24 cellular contexts compared by ENCODE assay signal in genomic region chr17:82331345-82331939, GRCh38. TPM values are rescaled to one million over a fixed set of nuclear protein-coding genes. Genes with fewer than 3 reads are reported as not detected.
DNase-seq lines count a peak whose midpoint lies in the region; TF ChIP-seq lines count a peak whose summit lies in the region.
"Had no signal": no experiment of that assay in that cellular context is flagged by ENCODE, and none has a peak within 500 bp of the region (broad histone marks: within the 10 kb centered on the region; RNA-seq: fewer than 3 reads in every experiment).

No MANE protein-coding gene starts in this region.

- intact Hi-C loops in Caco-2 (cut with micrococcal nuclease; ENCODE audit: unreplicated experiment), result no loop called here

- POLR2A ChIA-PET in Caco-2 (lab: Charles Lee), result no interaction called here

- no peak overlapping the region for H3K4me3 ChIP-seq in Caco-2 (ENCODE audit: low read depth, low read length)

- CTCF ChIA-PET in Caco-2 (lab: Charles Lee), result no interaction called here

- BruUV-seq in Caco-2 (replicated peaks; lab: Mats Ljungman, UMichigan), result no TSS peak

- H3K27ac Mint-ChIP-seq in Caco-2 (ENCODE audit: unreplicated experiment) (peak overlapping the region; percentile 81), chondrocyte (ENCODE audit: unreplicated experiment) (no peak overlapping the region), nephron progenitor cell (no peak overlapping the region)
- H3K27ac Mint-ChIP-seq: activated CD4-positive, alpha-beta memory T cell treated with anti-CD3 and anti-CD28 coated beads for 36 hours had no signal

- H3K27me3 Mint-ChIP-seq in Caco-2 (ENCODE audit: insufficient read depth, unreplicated experiment), result no peaks in the 10 kb centered on the region
- H3K27me3 Mint-ChIP-seq in chondrocyte (ENCODE audit: low read depth), result peaks cover 7% of the 10 kb centered on the region
- peaks cover 62% of the 10 kb centered on the region for H3K27me3 Mint-ChIP-seq in nephron progenitor cell (ENCODE audit: low read depth, poor library complexity)
- H3K27me3 Mint-ChIP-seq: activated CD4-positive, alpha-beta memory T cell treated with anti-CD3 and anti-CD28 coated beads for 36 hours had no signal

- H3K4me1 ChIP-seq in Caco-2, result peaks cover 25% of the 10 kb centered on the region

- peak overlapping the region; percentile 70 for H3K4me3 Mint-ChIP-seq in Caco-2 (ENCODE audit: unreplicated experiment)
- peak overlapping the region; percentile 9 for H3K4me3 Mint-ChIP-seq in chondrocyte (ENCODE audit: unreplicated experiment)
- peak overlapping the region; percentile 15 for H3K4me3 Mint-ChIP-seq in nephron progenitor cell

- H3K36me3 Mint-ChIP-seq in Caco-2 (ENCODE audit: insufficient read depth, unreplicated experiment), result peaks cover 7% of the 10 kb centered on the region
- no peaks in the 10 kb centered on the region for H3K36me3 Mint-ChIP-seq in chondrocyte (ENCODE audit: low read depth)
- H3K36me3 Mint-ChIP-seq in nephron progenitor cell (ENCODE audit: low read depth), result no peaks in the 10 kb centered on the region
- H3K36me3 Mint-ChIP-seq: activated CD4-positive, alpha-beta memory T cell treated with anti-CD3 and anti-CD28 coated beads for 36 hours had no signal

- DNase-seq in NCI-H2171 treated with DMSO at 0.1 percent for 48 hours (lab: John Stamatoyannopoulos, UW), result peak; percentile 28
- DNase-seq in NCI-H2171 (lab: John Stamatoyannopoulos, UW), result no peak
- DNase-seq in Caco-2, result no peak
- DNase-seq in chondrocyte (ENCODE audit: low spot score), result no peak
- no peak for DNase-seq in nephron progenitor cell
- DNase-seq in anterior cingulate cortex (lab: John Stamatoyannopoulos, UW), result no peak
- no peak for DNase-seq in NCI-H2081 (lab: John Stamatoyannopoulos, UW)
- no peak for DNase-seq in stimulated activated CD4-positive, alpha-beta T cell treated with anti-CD3 and anti-CD28 coated beads, Interleukin-4, amount 100 ng/mL, for 24 hours
- DNase-seq: activated CD4-positive, alpha-beta memory T cell treated with anti-CD3 and anti-CD28 coated beads for 36 hours; activated CD4-positive, CD25-positive, alpha-beta regulatory T cell; activated effector memory CD4-positive, alpha-beta T cell treated with anti-CD3 and anti-CD28 coated beads, Interleukin-2, amount 50 U/mL, for 16 hours; effector memory CD4-positive, alpha-beta T cell; GOT3; head of caudate nucleus; KBM-7; MM.1S; occipital lobe; T1000 had no signal

- H3K9me3 Mint-ChIP-seq in Caco-2 (ENCODE audit: unreplicated experiment) (no peaks in the 10 kb centered on the region), chondrocyte (ENCODE audit: low read depth) (no peaks in the 10 kb centered on the region), nephron progenitor cell (no peaks in the 10 kb centered on the region)
- H3K9me3 Mint-ChIP-seq: activated CD4-positive, alpha-beta memory T cell treated with anti-CD3 and anti-CD28 coated beads for 36 hours had no signal

- H3K27me3 ChIP-seq in Caco-2 (replicated peaks; ENCODE audit: control insufficient read depth, insufficient read depth, low read length), result no peaks in the 10 kb centered on the region

- no peaks in the 10 kb centered on the region for H3K9me3 ChIP-seq in Caco-2

- TF ChIP-seq CTCF in Caco-2 (IDR thresholded peaks at IDR 0.05; ENCODE audit: insufficient read depth in 1 of 2, low read depth in 1 of 2, low read length in 1 of 2, severe bottlenecking in 1 of 2, unreplicated experiment in 1 of 2) (no peak), chondrocyte (IDR thresholded peaks at IDR 0.05) (no peak), nephron progenitor cell (IDR thresholded peaks at IDR 0.05) (no peak)

- no peaks in the 10 kb centered on the region for H3K36me3 ChIP-seq in Caco-2 (ENCODE audit: control insufficient read depth, insufficient read depth, low read length)

- H3K4me1 Mint-ChIP-seq in Caco-2 (ENCODE audit: low read depth, unreplicated experiment), result peaks cover 6% of the 10 kb centered on the region
- peaks cover 42% of the 10 kb centered on the region for H3K4me1 Mint-ChIP-seq in chondrocyte (ENCODE audit: low read depth)
- H3K4me1 Mint-ChIP-seq in nephron progenitor cell, result peaks cover 52% of the 10 kb centered on the region

RNA-seq across cellular contexts. Expression of gene SECTM1, which starts 2.1 kb away (rescaled TPM):
- total RNA-seq in Caco-2 (2022), result 0.37 and 0.75 TPM in 2 replicates
- total RNA-seq in chondrocyte, result 1.3 to 2.5 TPM (median 2.1 TPM) in 3 replicates

RNA-seq across cellular contexts. Expression of gene CD7, which starts 14.0 kb away (rescaled TPM):
- total RNA-seq in Caco-2 (2022), result 0.37 and 0.93 TPM in 2 replicates
- total RNA-seq in chondrocyte, result not detected in 3 replicates
- total RNA-seq: fibroblast of villous mesenchyme, HT-29, mammary epithelial cell, myocyte, occipital lobe, RPMI7951 had no signal

RNA-seq across cellular contexts. Expression of gene TEX19, which starts 27.6 kb away (rescaled TPM):
- total RNA-seq in Caco-2 (2022), result 3.4 and 4.2 TPM in 2 replicates
- not detected in 3 replicates for total RNA-seq in chondrocyte
- total RNA-seq: activated CD4-positive, alpha-beta memory T cell treated with anti-CD3 and anti-CD28 coated beads for 36 hours; fibroblast of villous mesenchyme; mammary epithelial cell; occipital lobe; subcutaneous adipose tissue had no signal

RNA-seq across cellular contexts. Expression of gene UTS2R, which starts 40.1 kb away (rescaled TPM):
- total RNA-seq in Caco-2 (2022), result 0.66 and 1.3 TPM in 2 replicates
- total RNA-seq in chondrocyte, result not detected in 3 replicates
- total RNA-seq: activated CD4-positive, alpha-beta memory T cell treated with anti-CD3 and anti-CD28 coated beads for 36 hours; fibroblast of villous mesenchyme; HT-29; mammary epithelial cell; occipital lobe; RPMI7951; subcutaneous adipose tissue had no signal

RNA-seq across cellular contexts. Expression of gene CSNK1D, which starts 57.9 kb away (rescaled TPM):
- total RNA-seq in Caco-2 (2022) (196 TPM in 2 replicates), chondrocyte (93.0 to 94.5 TPM (median 93.9 TPM) in 3 replicates)

Comparison
In these comparisons a context has a peak if more than half of its experiments do, and no peak if none do; other contexts are left out.
1. H3K4me3 Mint-ChIP-seq: peak in every context shown above with its lines; median percentile 70 in Caco-2; 15 in nephron progenitor cell; 9 in chondrocyte.